ENCODE assay signal across 9 cellular contexts in the genomic region with DNA sequence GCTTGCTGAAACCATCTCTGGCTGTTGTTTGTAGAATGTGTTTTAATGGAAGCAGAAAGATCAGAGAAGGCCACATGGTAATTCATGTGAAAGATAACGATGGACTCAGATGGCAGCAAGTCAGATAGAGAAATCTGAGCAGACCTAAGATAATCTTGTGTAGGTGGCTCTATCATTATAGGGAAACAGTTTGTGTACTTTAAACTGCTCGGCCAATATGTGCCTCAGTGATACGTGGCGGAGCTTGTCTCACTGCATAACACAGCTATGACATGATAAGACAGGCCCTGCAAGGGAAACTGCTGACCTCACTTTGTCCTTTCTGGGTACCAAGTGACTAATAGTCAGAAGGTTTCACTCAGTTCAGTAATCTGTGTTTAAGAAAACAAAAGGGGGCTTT. TPM values are rescaled to one million over a fixed set of nuclear protein-coding genes. Genes with fewer than 3 reads are reported as not detected.
DNase-seq lines count a peak whose midpoint lies in the region; FAIRE-seq and TF ChIP-seq lines count a peak whose summit lies in the region.
"Had no signal": no experiment of that assay in that cellular context is flagged by ENCODE, and none has a peak within 500 bp of the region (broad histone marks: within the 10 kb centered on the region; RNA-seq: fewer than 3 reads in every experiment).

No MANE protein-coding gene starts in this region.

- no peaks in the 10 kb centered on the region for H3K79me2 ChIP-seq in keratinocyte (ENCODE audit: control insufficient read depth, insufficient read depth, low read length)

- H3K4me3 ChIP-seq in HEK293 (ENCODE audit: low read depth, low read length) = no peak overlapping the region
- H3K4me3 ChIP-seq in keratinocyte (ENCODE audit: control insufficient read depth in 2 of 3, extremely low read depth in 1 of 3, insufficient read depth in 2 of 3, low read depth in 1 of 3, low read length in 3 of 3) = no peak overlapping the region

- no peaks in the 10 kb centered on the region for H4K20me1 ChIP-seq in keratinocyte (ENCODE audit: control insufficient read depth, extremely low read depth, insufficient read depth, low read length)

- no peaks in the 10 kb centered on the region for H3K27me3 ChIP-seq in keratinocyte (ENCODE audit: control insufficient read depth, extremely low read depth, insufficient read depth, low read length)

- peak; percentile 44 for FAIRE-seq in keratinocyte (lab: Jason Lieb, UNC)

- CTCF ChIA-PET in HEK293 (lab: Yijun Ruan, JAX) = interaction anchor here (0.7 kb wide), 1 partner anchor 602 kb away, joined by 4 read pairs; no protein-coding TSS in a partner anchor

- peak overlapping the region; percentile 53 for H2AFZ ChIP-seq in keratinocyte (ENCODE audit: control insufficient read depth, low read length)

- TF ChIP-seq CTCF in HEK293 (tag by site-specific recombination; IDR thresholded peaks at IDR 0.05) (no peak), keratinocyte (optimal IDR thresholded peaks at IDR 0.05 in 1 of 3, IDR thresholded peaks at IDR 0.05 in 1 of 3, conservative IDR thresholded peaks at IDR 0.05 in 1 of 3; ENCODE audit: extremely low read depth in 1 of 3, insufficient read depth in 2 of 3, low read length in 3 of 3) (no peak)

- peak overlapping the region; percentile 46 for H3K4me2 ChIP-seq in keratinocyte (ENCODE audit: control insufficient read depth, extremely low read depth, insufficient read depth, low read depth, low read length)

- no peaks in the 10 kb centered on the region for H3K4me1 ChIP-seq in HEK293 (ENCODE audit: control insufficient read depth, insufficient read depth, low read length)
- H3K4me1 ChIP-seq in keratinocyte (ENCODE audit: control insufficient read depth, extremely low read depth, insufficient read depth, low read length) = peaks cover 10% of the 10 kb centered on the region

- H3K27ac ChIP-seq in HEK293 (ENCODE audit: extremely low read depth, low read depth, low read length) (no peak overlapping the region), keratinocyte (ENCODE audit: control insufficient read depth, insufficient read depth, low read length) (peak overlapping the region; percentile 63)

- POLR2A ChIA-PET in HEK293 (lab: Yijun Ruan, JAX) = no interaction called here

- no peaks in the 10 kb centered on the region for H3K9me3 ChIP-seq in HEK293 (ENCODE audit: control insufficient read depth, insufficient read depth, low read depth, low read length)
- no peaks in the 10 kb centered on the region for H3K9me3 ChIP-seq in keratinocyte (ENCODE audit: control insufficient read depth, low read depth, low read length)

- dilution Hi-C loops in keratinocyte (cut with MboI; ENCODE audit: extremely low pct_ligation_motif_present, low sequenced_read_pairs) = no loop called here

- H3K36me3 ChIP-seq in HEK293 (ENCODE audit: control insufficient read depth in 2 of 2, insufficient read depth in 1 of 2, low read length in 2 of 2) (no peaks in the 10 kb centered on the region), keratinocyte (ENCODE audit: control insufficient read depth in 2 of 2, extremely low read depth in 1 of 2, insufficient read depth in 2 of 2, low read length in 2 of 2) (no peaks in the 10 kb centered on the region)

- H3K9me1 ChIP-seq in keratinocyte (ENCODE audit: control insufficient read depth, extremely low read depth, insufficient read depth, low read length) = no peaks in the 10 kb centered on the region

- DNase-seq in EH (ENCODE audit: low read depth) = peak; percentile 34
- peak; percentile 77 for DNase-seq in OCI-M1 (lab: John Stamatoyannopoulos, UW)
- no peak for DNase-seq in keratinocyte (ENCODE audit: low read depth, low spot score)
- DNase-seq in putamen (ENCODE audit: low spot score) = no peak
- no peak for DNase-seq in NOMO-1 (lab: John Stamatoyannopoulos, UW; ENCODE audit: unreplicated experiment in 2 of 2)
- DNase-seq in D341Med (ENCODE audit: low spot score) = no peak
- no peak for DNase-seq in SW480 (ENCODE audit: low spot score)
- DNase-seq: KBM-7 had no signal

- H3K9ac ChIP-seq in keratinocyte (ENCODE audit: control insufficient read depth, extremely low read depth, insufficient read depth, low read length) = no peak overlapping the region

TF ChIP-seq in HEK293, 187 proteins besides CTCF, POLR2A, EP300 and RAD21:
- TF ChIP-seq ZNF175 (tag by site-specific recombination; IDR thresholded peaks at IDR 0.05) (no peak), FEZF1 (tag by site-specific recombination; IDR thresholded peaks at IDR 0.05) (no peak), ZNF629 (tag by site-specific recombination; IDR thresholded peaks at IDR 0.05) (0 out of 2 replicates have a peak, but pooled peaks have one; percentile 21), ZNF785 (tag by site-specific recombination; IDR thresholded peaks at IDR 0.05) (no peak)

RNA-seq across cellular contexts. Expression of a gene that starts 51.0 kb away (rescaled TPM):
- 1.1 to 10.8 TPM (median 2.0 TPM) in 3 replicates for polyA plus RNA-seq in keratinocyte
- 16.4 TPM for polyA plus RNA-seq in keratinocyte (2011; ENCODE audit: low read depth)
- 2.5 and 2.8 TPM in 2 replicates for polyA plus RNA-seq in keratinocyte (2011; cell fraction: cytosol; rRNA removed)
- polyA plus RNA-seq in keratinocyte (2011; cell fraction: nucleus; rRNA removed) = 4.2 and 4.3 TPM in 2 replicates
- 0.71 and 16.4 TPM in 2 replicates for polyA plus RNA-seq in keratinocyte (2012; ENCODE audit: low replicate concordance)
- 0.95 to 24.3 TPM (median 5.3 TPM) in 3 replicates for polyA minus RNA-seq in keratinocyte
- polyA minus RNA-seq in keratinocyte (2011; cell fraction: cytosol; rRNA and poly(A)+ RNA removed) = 4.4 TPM
- 4.9 and 14.3 TPM in 2 replicates for polyA minus RNA-seq in keratinocyte (2011; cell fraction: nucleus; rRNA and poly(A)+ RNA removed)

Comparison
In these comparisons a context has a peak if more than half of its experiments do, and no peak if none do; other contexts are left out.
1. DNase-seq: peak in EH (single experiment) and OCI-M1 (single experiment); none in keratinocyte (single experiment), putamen (single experiment), NOMO-1 (0 of 2), D341Med (single experiment) and SW480 (single experiment).